Comparison of ENCODE assay signal across 8 cellular contexts in genomic region chrX:118727686-118728339, GRCh38. TPM values are rescaled to one million over a fixed set of nuclear protein-coding genes. Genes with fewer than 3 reads are reported as not detected.
DNase-seq lines count a peak whose midpoint lies in the region; ATAC-seq and TF ChIP-seq lines count a peak whose summit lies in the region.

No MANE protein-coding gene starts in this region.

- peaks cover 0 to 7% (median 0%) of the 10 kb centered on the region in 7 donors for H3K9me3 Mint-ChIP-seq in naive B cell

- peak overlapping the region; percentile 66; the same call in 1 of the 2 replicates for H3K9ac ChIP-seq in BLaER1

- peak overlapping the region; percentile 71 for H3K4me3 ChIP-seq in BLaER1
- peak overlapping the region; percentile 68 for H3K4me3 ChIP-seq in epithelial cell of proximal tubule (ENCODE audit: low read depth, low read length)

- no peak overlapping the region for H3K27ac ChIP-seq in BLaER1

- no peaks in the 10 kb centered on the region for H4K20me1 ChIP-seq in BLaER1

- no peaks in the 10 kb centered on the region for H3K9me3 ChIP-seq in BLaER1

- peak overlapping the region; percentile 82 for H3K4me2 ChIP-seq in BLaER1

- H3K4me1 Mint-ChIP-seq in naive B cell, result peaks cover 48 to 75% (median 62%) of the 10 kb centered on the region in 3 donors

- DNase-seq in RPMI7951 (ENCODE audit: low read depth) (peak; percentile 30), epithelial cell of proximal tubule (ENCODE audit: low read depth) (no peak), naive B cell (no peak), midbrain (lab: John Stamatoyannopoulos, UW) (no peak), ureter (ENCODE audit: low spot score) (no peak), NCI-H187 treated with DMSO at 0.1 percent for 48 hours (lab: John Stamatoyannopoulos, UW) (no peak)

- H3K4me3 Mint-ChIP-seq in naive B cell, result peak overlapping the region; percentile 55 to 93 (median 87)

- TF ChIP-seq CTCF in epithelial cell of proximal tubule (conservative IDR thresholded peaks at IDR 0.05; ENCODE audit: low read depth, low read length), result no peak

- ATAC-seq in GM19463 (IDR thresholded peaks at IDR 0.05; ENCODE audit: unreplicated experiment) (peak; percentile 14), naive B cell (ENCODE audit: low read depth in 2 of 2) (peak; percentile 28 to 33)

- peak overlapping the region; percentile 24 to 89 (median 68) for H3K27ac Mint-ChIP-seq in naive B cell

- H3K36me3 Mint-ChIP-seq in naive B cell, result no peaks in the 10 kb centered on the region

- peaks cover 23% of the 10 kb centered on the region; the same call in 1 of the 2 replicates for H3K4me1 ChIP-seq in BLaER1

- no peaks in the 10 kb centered on the region for H3K36me3 ChIP-seq in BLaER1

- peaks cover 13% of the 10 kb centered on the region for H3K27me3 ChIP-seq in BLaER1

- H3K27me3 Mint-ChIP-seq in naive B cell, result no peaks in the 10 kb centered on the region

RNA-seq across cellular contexts. Expression of gene IL13RA1, which starts 0.4 kb away (rescaled TPM):
- total RNA-seq in RPMI7951 (2014; rRNA removed; shearing (Covaris generic)), result 29.4 and 32.2 TPM in 2 replicates
- total RNA-seq in epithelial cell of proximal tubule, result 21.2 and 34.0 TPM in 2 replicates
- 100 to 1,000 TPM in 1 of 6 donors, 10 to 100 TPM in 5; 28.9 to 109 (median 41.7) TPM for polyA plus RNA-seq in naive B cell (ENCODE audit: low read depth in 6 of 6)
- total RNA-seq in ureter, result 56.0 TPM
